ENCODE assay signal across 26 cellular contexts in genomic region chr16:89141884-89142267, GRCh38. TPM values are rescaled to one million over a fixed set of nuclear protein-coding genes. Genes with fewer than 3 reads are reported as not detected.
A peak's percentile ranks its signal among the peaks of the same experiment; 100 is the strongest.
DNase-seq lines count a peak whose midpoint lies in the region; ATAC-seq, FAIRE-seq and TF ChIP-seq lines count a peak whose summit lies in the region.
"Had no signal": no experiment of that assay in that cellular context is flagged by ENCODE, and none has a peak within 500 bp of the region (broad histone marks: within the 10 kb centered on the region; RNA-seq: fewer than 3 reads in every experiment).

No MANE protein-coding gene starts in this region.

- no peak overlapping the region for H3K4me2 ChIP-seq in K562 (ENCODE audit: insufficient read depth, low read length)
- no peak overlapping the region for H3K4me2 ChIP-seq in trophoblast cell (ENCODE audit: low read length)
- H3K4me2 ChIP-seq: A549; BLaER1 treated with 17β-estradiol and CSF1 and Interleukin-3, amounts not matched to agents 10 nM and 100 nM; KMS-11 had no signal

- intact Hi-C loops in left cardiac atrium (cut with DNase I) = no loop called here
- intact Hi-C loops in heart right ventricle (cut with DNase I) = no loop called here
- intact Hi-C loops in K562 (cut with micrococcal nuclease) = no loop called here
- intact Hi-C loops in mucosa of descending colon (cut with DNase I, micrococcal nuclease) = no loop called here

- no peak overlapping the region for H3K14ac ChIP-seq in trophoblast cell (ENCODE audit: low read length)

- H2BK120ac ChIP-seq in trophoblast cell (ENCODE audit: insufficient read depth, low read length, poor library complexity) = no peak overlapping the region

- H3K27ac ChIP-seq in heart right ventricle (no peak overlapping the region), K562 (ENCODE audit: extremely low read depth, low read depth, low read length) (no peak overlapping the region), trophoblast cell (ENCODE audit: low read depth, low read length) (no peak overlapping the region)
- H3K27ac ChIP-seq: A549; BLaER1 treated with 17β-estradiol and CSF1 and Interleukin-3, amounts not matched to agents 10 nM and 100 nM; KMS-11 had no signal

- H3K23ac ChIP-seq in trophoblast cell (ENCODE audit: low read length) = no peak overlapping the region

- H4K8ac ChIP-seq in trophoblast cell (ENCODE audit: low read depth, low read length) = no peak overlapping the region

- H3K4ac ChIP-seq in trophoblast cell (ENCODE audit: low read depth, low read length) = no peak overlapping the region

- FAIRE-seq in K562 (lab: Jason Lieb, UNC) = no peak
- FAIRE-seq: A549, GM18507, H54 had no signal

- H3K36me3 ChIP-seq in heart right ventricle = peaks cover 0 to 86% (median 14%) of the 10 kb centered on the region in 9 donors
- peaks cover 44% of the 10 kb centered on the region; the same call in 2 of the 3 replicates for H3K36me3 ChIP-seq in K562 (ENCODE audit: control insufficient read depth, insufficient read depth, low read length)
- no peaks in the 10 kb centered on the region for H3K36me3 ChIP-seq in mucosa of descending colon (ENCODE audit: low read depth)
- peaks cover 49 to 60% of the 10 kb centered on the region in 2 experiments for H3K36me3 ChIP-seq in trophoblast cell (ENCODE audit: control insufficient read depth in 1 of 2, insufficient read depth in 2 of 2, low read length in 2 of 2)

- no peak overlapping the region for H4K91ac ChIP-seq in trophoblast cell (ENCODE audit: low read depth, low read length)

- H2AK5ac ChIP-seq in trophoblast cell (ENCODE audit: low read length) = no peak overlapping the region

- no peak for TF ChIP-seq RAD21 in K562 (CRISPR knock-in tag; conservative IDR thresholded peaks at IDR 0.05 in 1 of 2, IDR thresholded peaks at IDR 0.05 in 1 of 2)

- H3K27me3 ChIP-seq in heart right ventricle (no peaks in the 10 kb centered on the region), K562 (ENCODE audit: control insufficient read depth in 2 of 2, insufficient read depth in 2 of 2, low read length in 2 of 2) (no peaks in the 10 kb centered on the region), trophoblast cell (ENCODE audit: insufficient read depth, low read length) (no peaks in the 10 kb centered on the region)
- H3K27me3 ChIP-seq: BLaER1 treated with 17β-estradiol and CSF1 and Interleukin-3, amounts not matched to agents 10 nM and 100 nM had no signal

- H4K12ac ChIP-seq in trophoblast cell (ENCODE audit: low read depth, low read length) = no peak overlapping the region

- POLR2A ChIA-PET in K562 (lab: Yijun Ruan, JAX) = interaction anchor here (0.6 kb wide), 2 partner anchors 14 to 36 kb away, joined by 3 read pairs; no protein-coding TSS in a partner anchor

- 0 out of 4 replicates have a peak overlapping the region, but pooled peaks of 1 of the 2 experiments have one; percentile 5 for H3K9ac ChIP-seq in K562 (ENCODE audit: insufficient read depth in 1 of 2, low read depth in 2 of 2, low read length in 2 of 2)
- no peak overlapping the region for H3K9ac ChIP-seq in trophoblast cell (ENCODE audit: low read length)
- H3K9ac ChIP-seq: BLaER1 treated with 17β-estradiol and CSF1 and Interleukin-3, amounts not matched to agents 10 nM and 100 nM; KMS-11 had no signal

- CTCF ChIA-PET in K562 (lab: Yijun Ruan, JAX; ENCODE audit: low intra/inter-chr PET ratio) = no interaction called here

- no peak overlapping the region for H2BK12ac ChIP-seq in trophoblast cell (ENCODE audit: low read length)

- H4K20me1 ChIP-seq in K562 (replicated peaks; ENCODE audit: control insufficient read depth, insufficient read depth, low read length) = no peaks in the 10 kb centered on the region

- H3K9me3 ChIP-seq in heart right ventricle = no peaks in the 10 kb centered on the region
- H3K9me3 ChIP-seq in K562 (replicated peaks; ENCODE audit: control insufficient read depth, insufficient read depth, low read depth, low read length) = peaks cover 2% of the 10 kb centered on the region
- peaks cover 3% of the 10 kb centered on the region for H3K9me3 ChIP-seq in mucosa of descending colon
- peaks cover 2% of the 10 kb centered on the region for H3K9me3 ChIP-seq in trophoblast cell (ENCODE audit: insufficient read depth, low read depth, low read length)
- H3K9me3 ChIP-seq: A549 had no signal

- DNase-seq in left cardiac atrium (peak; percentile 8), heart right ventricle (no peak), K562 (ENCODE audit: extremely low read depth in 1 of 4, low spot score in 3 of 4) (no peak), mucosa of descending colon (peak in 2 of 3 donors; percentile 14 to 44), NK-92 (lab: John Stamatoyannopoulos, UW; ENCODE audit: unreplicated experiment) (no peak), cerebellar cortex (ENCODE audit: low spot score) (no peak), trophoblast cell (no peak)
- DNase-seq: AML-193; CD4-positive, alpha-beta memory T cell; COR-L47; DMS53; MM.1S; NCI-H2029; NCI-H446; NCI-H524 treated with DMSO at 0.1 percent for 48 hours; NCI-H774; NK-92 treated with Interleukin-12 subunit alpha and Interleukin-12 subunit beta, amount 100 ng/mL, for 24 hours; PC-3; SHP77 treated with DMSO at 0.1 percent for 48 hours had no signal

- H2BK5ac ChIP-seq in trophoblast cell (ENCODE audit: low read depth, low read length, poor library complexity) = no peak overlapping the region

- no peaks in the 10 kb centered on the region for H3K79me1 ChIP-seq in trophoblast cell (ENCODE audit: low read length)

- TF ChIP-seq POLR2A in K562 (conservative IDR thresholded peaks at IDR 0.05) = no peak

- no peak overlapping the region for H3K18ac ChIP-seq in trophoblast cell (ENCODE audit: low read length)

- no peaks in the 10 kb centered on the region for H3K4me1 ChIP-seq in heart right ventricle
- H3K4me1 ChIP-seq in K562 (replicated peaks in 1 of 2; ENCODE audit: control insufficient read depth in 2 of 2, insufficient read depth in 2 of 2, low read length in 2 of 2) = peaks cover 0 to 22% of the 10 kb centered on the region in 2 experiments; a peak in 2 of 5 replicates
- no peaks in the 10 kb centered on the region for H3K4me1 ChIP-seq in mucosa of descending colon (ENCODE audit: low read depth)
- H3K4me1 ChIP-seq in trophoblast cell (ENCODE audit: control insufficient read depth in 1 of 2, insufficient read depth in 2 of 2, low read length in 2 of 2) = no peaks in the 10 kb centered on the region
- H3K4me1 ChIP-seq: A549; BLaER1 treated with 17β-estradiol and CSF1 and Interleukin-3, amounts not matched to agents 10 nM and 100 nM had no signal

- H3K79me2 ChIP-seq in K562 (ENCODE audit: control insufficient read depth, insufficient read depth, low read length) (no peaks in the 10 kb centered on the region), trophoblast cell (ENCODE audit: control insufficient read depth, insufficient read depth, low read length, poor library complexity) (no peaks in the 10 kb centered on the region)

- H2AFZ ChIP-seq in K562 (ENCODE audit: low read depth, low read length) (no peak overlapping the region), trophoblast cell (ENCODE audit: insufficient read depth, low read length, poor library complexity) (no peak overlapping the region)

- ATAC-seq in left cardiac atrium = no peak
- ATAC-seq in heart right ventricle = no peak
- no peak for ATAC-seq in K562
- ATAC-seq in mucosa of descending colon = no peak
- ATAC-seq: A549, PC-3 had no signal

- in situ Hi-C loops in K562 (cut with MboI) = no loop called here

- no peak for TF ChIP-seq EP300 in K562 (IDR thresholded peaks at IDR 0.05; ENCODE audit: low read length)

- TF ChIP-seq CTCF in heart right ventricle (IDR thresholded peaks at IDR 0.05) (no peak), K562 (IDR thresholded peaks at IDR 0.05 in 2 of 3, conservative IDR thresholded peaks at IDR 0.05 in 1 of 3; ENCODE audit: insufficient read depth in 2 of 3, low read depth in 1 of 3, low read length in 3 of 3) (no peak), mucosa of descending colon (IDR thresholded peaks at IDR 0.05) (no peak)

- BruUV-seq in K562 (replicated peaks; lab: Mats Ljungman, UMichigan) = no TSS peak

- WGBS in heart right ventricle, 2 donors = 97% methylated on average over 13 of the region's 13 CpGs
- whole genome bisulfite sequencing in K562 (ENCODE audit: insufficient coverage, low coverage, missing lambda C conversion rate) = 92% methylated on average over 8 of the region's 13 CpGs
- no CpG with 5 or more reads among the region's 13 CpGs for WGBS in trophoblast cell (ENCODE audit: extremely low coverage, insufficient coverage, insufficient read length)

- H3K9me1 ChIP-seq in K562 (ENCODE audit: control insufficient read depth, insufficient read depth, low read length) = no peaks in the 10 kb centered on the region

- H3K4me3 ChIP-seq in heart right ventricle (no peak overlapping the region), K562 (no peak overlapping the region), mucosa of descending colon (no peak overlapping the region), trophoblast cell (ENCODE audit: low read depth, low read length) (no peak overlapping the region)
- H3K4me3 ChIP-seq: A549; BLaER1 treated with 17β-estradiol and CSF1 and Interleukin-3, amounts not matched to agents 10 nM and 100 nM had no signal

RNA-seq across cellular contexts. Expression of gene CDH15, which starts 29.7 kb away (rescaled TPM):
- total RNA-seq in left cardiac atrium (under 1 TPM in 1 of 2 donors, not detected in 1; 0.09 TPM), heart right ventricle (under 1 TPM in 2 of 10 donors, not detected in 8; 0.08 to 0.16 TPM), K562 (2014; rRNA removed) (0.16 and 0.18 TPM in 2 replicates), K562 (2014; rRNA removed; fragmentation: Illumina TruSeq; extraction: Trizol) (not detected in 2 replicates), K562 (2015; rRNA removed; fragmentation: Illumina TruSeq; extraction: Trizol) (not detected in 2 replicates), K562 (2021) (0.07 and 0.11 TPM in 2 replicates), mucosa of descending colon (not detected)
- polyA plus RNA-seq in heart right ventricle (under 1 TPM in 1 of 2 donors, not detected in 1; 0.45 TPM), K562 (2011; rRNA removed) (0.03 TPM in 1 of 2 replicates, not detected in the other), K562 (2014; fragmentation: Illumina TruSeq; extraction: Trizol) (not detected in 2 replicates), K562 (2014; fragmentation: Nextera tagmentation; extraction: Ambion mirVana) (not detected), K562 (2014; rRNA removed) (not detected in 2 replicates)
- 0.37 TPM in 1 of 2 replicates, not detected in the other for total RNA-seq in K562 (2011; cell fraction: chromatin; rRNA removed; ENCODE audit: low replicate concordance)
- 0.33 TPM in 1 of 2 replicates, not detected in the other for total RNA-seq in K562 (2011; cell fraction: nucleolus; rRNA removed)
- not detected in 2 replicates for total RNA-seq in K562 (2011; cell fraction: nucleoplasm; rRNA removed)
- polyA plus RNA-seq in K562 (2011; cell fraction: cytosol; rRNA removed) = 0.03 and 0.12 TPM in 2 replicates
- 0.08 and 0.09 TPM in 2 replicates for polyA plus RNA-seq in K562 (2011; cell fraction: nucleus; rRNA removed)
- polyA plus RNA-seq in K562 (2012) = 0.11 and 0.12 TPM in 2 replicates
- polyA minus RNA-seq in K562 (2011; rRNA and poly(A)+ RNA removed) = not detected in 2 replicates
- not detected in 2 replicates for polyA minus RNA-seq in K562 (2011; cell fraction: cytosol; rRNA and poly(A)+ RNA removed)
- polyA minus RNA-seq in K562 (2011; cell fraction: nucleus; rRNA and poly(A)+ RNA removed) = not detected in 2 replicates
- 0.07 and 0.10 TPM in 2 replicates for polyA plus RNA-seq in trophoblast cell (2013)
- total RNA-seq: CD4-positive, alpha-beta memory T cell; Daoy; HT1080 had no signal
- polyA plus RNA-seq: CD4-positive, alpha-beta memory T cell had no signal

RNA-seq across cellular contexts. Expression of gene ACSF3, which starts 48.2 kb away (rescaled TPM):
- 10 to 100 TPM; 14.9 to 16.2 TPM for total RNA-seq in left cardiac atrium
- total RNA-seq in heart right ventricle = 10 to 100 TPM; 11.0 to 22.5 (median 17.8) TPM
- 10 to 100 TPM; 14.7 to 36.9 TPM for polyA plus RNA-seq in heart right ventricle
- total RNA-seq in K562 (2011; cell fraction: chromatin; rRNA removed; ENCODE audit: low replicate concordance) = 55.6 and 73.7 TPM in 2 replicates
- total RNA-seq in K562 (2011; cell fraction: nucleolus; rRNA removed) = 44.2 and 45.9 TPM in 2 replicates
- 35.3 and 39.0 TPM in 2 replicates for total RNA-seq in K562 (2011; cell fraction: nucleoplasm; rRNA removed)
- 28.5 and 37.0 TPM in 2 replicates for total RNA-seq in K562 (2014; rRNA removed)
- 14.0 and 14.6 TPM in 2 replicates for total RNA-seq in K562 (2014; rRNA removed; fragmentation: Illumina TruSeq; extraction: Trizol)
- total RNA-seq in K562 (2015; rRNA removed; fragmentation: Illumina TruSeq; extraction: Trizol) = 14.5 and 16.9 TPM in 2 replicates
- 31.7 and 32.8 TPM in 2 replicates for total RNA-seq in K562 (2021)
- polyA plus RNA-seq in K562 (2011; rRNA removed) = 14.9 and 15.9 TPM in 2 replicates
- polyA plus RNA-seq in K562 (2011; cell fraction: cytosol; rRNA removed) = 12.9 and 34.5 TPM in 2 replicates
- 22.1 and 40.2 TPM in 2 replicates for polyA plus RNA-seq in K562 (2011; cell fraction: nucleus; rRNA removed)
- polyA plus RNA-seq in K562 (2012) = 16.9 and 29.2 TPM in 2 replicates
- 14.7 and 21.0 TPM in 2 replicates for polyA plus RNA-seq in K562 (2014; fragmentation: Illumina TruSeq; extraction: Trizol)
- 1 to 10 TPM in 1 of 2 experiments, under 1 TPM in 1; 0.77 to 1.9 TPM for polyA plus RNA-seq in K562 (2014; fragmentation: Nextera tagmentation; extraction: Ambion mirVana)
- polyA plus RNA-seq in K562 (2014; rRNA removed) = 27.3 and 29.8 TPM in 2 replicates
- polyA minus RNA-seq in K562 (2011; rRNA and poly(A)+ RNA removed) = 16.2 and 17.6 TPM in 2 replicates
- polyA minus RNA-seq in K562 (2011; cell fraction: cytosol; rRNA and poly(A)+ RNA removed) = 40.6 and 53.1 TPM in 2 replicates
- 21.0 and 22.3 TPM in 2 replicates for polyA minus RNA-seq in K562 (2011; cell fraction: nucleus; rRNA and poly(A)+ RNA removed)
- total RNA-seq in mucosa of descending colon = 10 to 100 TPM; 44.7 to 77.8 (median 49.6) TPM
- 8.7 and 8.8 TPM in 2 replicates for polyA plus RNA-seq in trophoblast cell (2013)

RNA-seq across cellular contexts. Expression of gene SLC22A31, which starts 58.5 kb away (rescaled TPM):
- total RNA-seq in left cardiac atrium (under 1 TPM in 1 of 2 donors, not detected in 1; 0.27 TPM), heart right ventricle (under 1 TPM in 1 of 10 donors, not detected in 9; 0.36 TPM), K562 (2014; rRNA removed) (0.54 and 0.86 TPM in 2 replicates), K562 (2014; rRNA removed; fragmentation: Illumina TruSeq; extraction: Trizol) (not detected in 2 replicates), K562 (2015; rRNA removed; fragmentation: Illumina TruSeq; extraction: Trizol) (0.15 and 0.29 TPM in 2 replicates), K562 (2021) (1.1 and 1.3 TPM in 2 replicates), mucosa of descending colon (1 to 10 TPM in 2 of 3 donors, under 1 TPM in 1; 0.35 to 1.8 (median 1.1) TPM)
- polyA plus RNA-seq in heart right ventricle (under 1 TPM in 1 of 2 donors, not detected in 1; 0.20 TPM), K562 (2011; rRNA removed) (0.39 and 1.9 TPM in 2 replicates), K562 (2014; fragmentation: Illumina TruSeq; extraction: Trizol) (0.36 and 0.47 TPM in 2 replicates), K562 (2014; fragmentation: Nextera tagmentation; extraction: Ambion mirVana) (not detected), K562 (2014; rRNA removed) (2.2 and 2.4 TPM in 2 replicates)
- total RNA-seq in K562 (2011; cell fraction: chromatin; rRNA removed; ENCODE audit: low replicate concordance) = 1.7 and 10.2 TPM in 2 replicates
- 8.4 and 9.0 TPM in 2 replicates for total RNA-seq in K562 (2011; cell fraction: nucleolus; rRNA removed)
- total RNA-seq in K562 (2011; cell fraction: nucleoplasm; rRNA removed) = 3.0 and 3.2 TPM in 2 replicates
- polyA plus RNA-seq in K562 (2011; cell fraction: cytosol; rRNA removed) = 0.94 and 0.97 TPM in 2 replicates
- polyA plus RNA-seq in K562 (2011; cell fraction: nucleus; rRNA removed) = 21.9 and 26.1 TPM in 2 replicates
- 0.74 and 1.7 TPM in 2 replicates for polyA plus RNA-seq in K562 (2012)
- polyA minus RNA-seq in K562 (2011; rRNA and poly(A)+ RNA removed) = not detected in 2 replicates
- polyA minus RNA-seq in K562 (2011; cell fraction: cytosol; rRNA and poly(A)+ RNA removed) = 0.76 TPM in 1 of 2 replicates, not detected in the other
- polyA minus RNA-seq in K562 (2011; cell fraction: nucleus; rRNA and poly(A)+ RNA removed) = 1.9 and 3.9 TPM in 2 replicates
- polyA plus RNA-seq in trophoblast cell (2013) = 2.1 and 2.2 TPM in 2 replicates
- total RNA-seq: Daoy, HT1080 had no signal

Comparison
In these comparisons a context has a peak if more than half of its experiments do, and no peak if none do; other contexts are left out.
1. DNase-seq: peak in left cardiac atrium (single experiment) and mucosa of descending colon (2 of 3); none in heart right ventricle (0 of 2), K562 (0 of 4), NK-92 (single experiment), cerebellar cortex (single experiment) and trophoblast cell (0 of 2).